ENCODE assay signal across 17 cellular contexts in the genomic region with DNA sequence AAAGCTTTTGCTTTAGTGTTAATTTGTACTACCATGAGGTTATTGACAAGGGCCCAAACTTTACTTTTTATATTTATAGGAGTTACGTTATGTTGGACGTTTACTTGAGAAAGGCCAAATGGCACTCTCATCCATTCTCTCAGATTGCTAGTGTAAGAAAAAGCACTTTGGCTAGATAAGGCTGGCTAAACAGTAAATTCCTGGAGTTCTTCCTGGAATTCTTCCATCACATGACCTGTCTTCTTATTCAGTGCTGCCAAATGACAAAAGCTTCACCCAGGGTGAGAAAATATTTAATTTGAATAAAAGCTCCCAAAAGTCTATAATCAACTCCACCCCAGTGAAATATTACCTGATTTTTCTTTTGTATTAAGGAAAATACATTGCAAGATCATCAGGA.
DNase-seq lines count a peak whose midpoint lies in the region; ATAC-seq and TF ChIP-seq lines count a peak whose summit lies in the region.
"Had no signal": no experiment of that assay in that cellular context is flagged by ENCODE, and none has a peak within 500 bp of the region (broad histone marks: within the 10 kb centered on the region; RNA-seq: fewer than 3 reads in every experiment).

No MANE protein-coding gene starts in this region.

- POLR2A ChIA-PET in SK-N-SH (lab: Yijun Ruan, JAX): no interaction called here
- POLR2A ChIA-PET in CD8-positive, alpha-beta T cell (lab: Charles Lee): interaction anchor here (0.7 kb wide), 1 partner anchor 552 kb away, joined by 3 read pairs; no protein-coding TSS in a partner anchor

- H3K4me1 ChIP-seq in SK-N-SH (ENCODE audit: control insufficient read depth in 1 of 2, insufficient read depth in 2 of 2, low read depth in 1 of 2, low read length in 1 of 2) (no peaks in the 10 kb centered on the region), smooth muscle cell (ENCODE audit: low read depth) (peaks cover 4% of the 10 kb centered on the region), GM23248 (ENCODE audit: insufficient read depth) (no peaks in the 10 kb centered on the region)
- H3K4me1 ChIP-seq in CD8-positive, alpha-beta T cell (ENCODE audit: insufficient read depth, low read length): no peaks in the 10 kb centered on the region

- 81% methylated on average over 2 of the region's 2 CpGs for WGBS in SK-N-SH (ENCODE audit: low lambda C conversion rate)
- 26% methylated on average over 2 of the region's 2 CpGs for WGBS in smooth muscle cell (ENCODE audit: low lambda C conversion rate)
- 9% methylated on average over 2 of the region's 2 CpGs for WGBS in GM23248 (ENCODE audit: low coverage in 1 of 2, low lambda C conversion rate in 2 of 2, missing lambda C conversion rate in 2 of 2), 2 experiments

- H3K4me1 Mint-ChIP-seq in CD8-positive, alpha-beta T cell (ENCODE audit: low read depth): no peaks in the 10 kb centered on the region
- H3K4me1 Mint-ChIP-seq: CD4-positive, CD25-positive, alpha-beta regulatory T cell; IgD-negative memory B cell had no signal

- DNase-seq in SK-N-SH (no peak), fibroblast of pulmonary artery (ENCODE audit: low read depth) (peak; percentile 5), left kidney (ENCODE audit: low read depth, low spot score) (peak; percentile 1), smooth muscle cell (lab: John Stamatoyannopoulos, UW; ENCODE audit: unreplicated experiment) (no peak), kidney tubule cell (ENCODE audit: low spot score) (no peak), GM23248 (no peak)
- DNase-seq in CD8-positive, alpha-beta T cell: no peak
- DNase-seq: CD4-positive, CD25-positive, alpha-beta regulatory T cell; COR-L47; DMS79; NCI-H1105; NCI-H2029 treated with DMSO at 0.1 percent for 48 hours; NCI-H345; NCI-H524; NCI-H774 had no signal

- no peaks in the 10 kb centered on the region for H3K27me3 Mint-ChIP-seq in CD8-positive, alpha-beta T cell (ENCODE audit: low read depth)
- H3K27me3 Mint-ChIP-seq: CD4-positive, CD25-positive, alpha-beta regulatory T cell; IgD-negative memory B cell had no signal

- H3K36me3 Mint-ChIP-seq in CD8-positive, alpha-beta T cell: no peaks in the 10 kb centered on the region
- H3K36me3 Mint-ChIP-seq: CD4-positive, CD25-positive, alpha-beta regulatory T cell; IgD-negative memory B cell had no signal

- no peaks in the 10 kb centered on the region for H3K9me3 Mint-ChIP-seq in CD8-positive, alpha-beta T cell
- H3K9me3 Mint-ChIP-seq: CD4-positive, CD25-positive, alpha-beta regulatory T cell had no signal

- ATAC-seq in CD8-positive, alpha-beta T cell: no peak
- ATAC-seq: Panc1 had no signal

- H3K27ac ChIP-seq in SK-N-SH (ENCODE audit: low read depth in 2 of 2, low read length in 1 of 2): no peak overlapping the region
- H3K27ac ChIP-seq in smooth muscle cell (ENCODE audit: low read depth): no peak overlapping the region
- no peak overlapping the region for H3K27ac ChIP-seq in GM23248
- no peak overlapping the region for H3K27ac ChIP-seq in CD8-positive, alpha-beta T cell (ENCODE audit: low read depth, low read length)

- intact Hi-C loops in CD8-positive, alpha-beta T cell (cut with DNase I, micrococcal nuclease): no loop called here

- H3K4me2 ChIP-seq in SK-N-SH: no peak overlapping the region
- H3K4me2 ChIP-seq in smooth muscle cell: peak overlapping the region; percentile 8
- H3K4me2 ChIP-seq in GM23248 (ENCODE audit: unreplicated experiment): no peak overlapping the region

- no peaks in the 10 kb centered on the region for H3K9me2 ChIP-seq in SK-N-SH
- no peaks in the 10 kb centered on the region for H3K9me2 ChIP-seq in GM23248 (ENCODE audit: insufficient read depth)

- H3K36me3 ChIP-seq in SK-N-SH (replicated peaks in 1 of 2; ENCODE audit: control insufficient read depth in 1 of 2, insufficient read depth in 2 of 2, low read length in 1 of 2): no peaks in the 10 kb centered on the region
- H3K36me3 ChIP-seq in smooth muscle cell (ENCODE audit: low read depth): no peaks in the 10 kb centered on the region
- H3K36me3 ChIP-seq in GM23248 (ENCODE audit: low read depth): no peaks in the 10 kb centered on the region
- H3K36me3 ChIP-seq in CD8-positive, alpha-beta T cell (ENCODE audit: insufficient read depth, low read length): no peaks in the 10 kb centered on the region

- H3K9ac ChIP-seq in SK-N-SH (no peak overlapping the region), smooth muscle cell (ENCODE audit: low read depth) (no peak overlapping the region), GM23248 (no peak overlapping the region)

- H3K79me2 ChIP-seq in SK-N-SH (ENCODE audit: insufficient read depth) (no peaks in the 10 kb centered on the region), smooth muscle cell (ENCODE audit: low read depth) (no peaks in the 10 kb centered on the region), GM23248 (ENCODE audit: insufficient read depth) (no peaks in the 10 kb centered on the region)

- no peak overlapping the region for H3K4me3 Mint-ChIP-seq in CD8-positive, alpha-beta T cell
- H3K4me3 Mint-ChIP-seq: CD4-positive, CD25-positive, alpha-beta regulatory T cell; IgD-negative memory B cell had no signal

- CTCF ChIA-PET in SK-N-SH (lab: Yijun Ruan, JAX): no interaction called here
- CTCF ChIA-PET in CD8-positive, alpha-beta T cell (lab: Charles Lee): no interaction called here

- in situ Hi-C loops in GM23248 (cut with MboI): no loop called here

- TF ChIP-seq RAD21 in SK-N-SH (IDR thresholded peaks at IDR 0.05; ENCODE audit: low read length): no peak

- H2AFZ ChIP-seq in SK-N-SH (ENCODE audit: low read depth) (0 out of 2 replicates have a peak overlapping the region, but pooled peaks have one; percentile 30), smooth muscle cell (ENCODE audit: low read depth) (peak overlapping the region; percentile 16), GM23248 (no peak overlapping the region)

- H3K4me3 ChIP-seq in SK-N-SH (ENCODE audit: low read depth in 2 of 2, low read length in 1 of 2) (no peak overlapping the region), fibroblast of pulmonary artery (replicated peaks; ENCODE audit: low read depth, low read length) (no peak overlapping the region), smooth muscle cell (no peak overlapping the region), GM23248 (no peak overlapping the region)
- H3K4me3 ChIP-seq in CD8-positive, alpha-beta T cell (ENCODE audit: low read depth, low read length): no peak overlapping the region

- H3K9me3 ChIP-seq in SK-N-SH: no peaks in the 10 kb centered on the region
- no peaks in the 10 kb centered on the region for H3K9me3 ChIP-seq in smooth muscle cell (replicated peaks; ENCODE audit: low read depth)
- no peaks in the 10 kb centered on the region for H3K9me3 ChIP-seq in GM23248 (ENCODE audit: low read depth)
- no peaks in the 10 kb centered on the region for H3K9me3 ChIP-seq in CD8-positive, alpha-beta T cell (ENCODE audit: low read length)

- H3K27me3 ChIP-seq in SK-N-SH (ENCODE audit: insufficient read depth): no peaks in the 10 kb centered on the region
- no peaks in the 10 kb centered on the region for H3K27me3 ChIP-seq in smooth muscle cell (ENCODE audit: low read depth)
- no peaks in the 10 kb centered on the region for H3K27me3 ChIP-seq in GM23248 (replicated peaks; ENCODE audit: insufficient read depth)
- H3K27me3 ChIP-seq in CD8-positive, alpha-beta T cell (ENCODE audit: insufficient read depth, low read length): no peaks in the 10 kb centered on the region

- no peak for TF ChIP-seq EP300 in SK-N-SH (IDR thresholded peaks at IDR 0.05; ENCODE audit: borderline replicate concordance in 1 of 2, low read depth in 1 of 2, low read length in 1 of 2)

- TF ChIP-seq CTCF in SK-N-SH (IDR thresholded peaks at IDR 0.05) (no peak), fibroblast of pulmonary artery (IDR thresholded peaks at IDR 0.05; ENCODE audit: low read length, missing control alignments) (no peak), smooth muscle cell (IDR thresholded peaks at IDR 0.05; ENCODE audit: borderline replicate concordance, insufficient read depth, poor library complexity, severe bottlenecking) (no peak)
- no peak for TF ChIP-seq CTCF in CD8-positive, alpha-beta T cell (IDR thresholded peaks at IDR 0.05)

- H3F3A ChIP-seq in SK-N-SH (replicated peaks; ENCODE audit: insufficient read depth) (no peaks in the 10 kb centered on the region), smooth muscle cell (ENCODE audit: low read depth) (no peaks in the 10 kb centered on the region), GM23248 (ENCODE audit: insufficient read depth) (no peaks in the 10 kb centered on the region)

- H3K27ac Mint-ChIP-seq in CD8-positive, alpha-beta T cell: no peak overlapping the region
- H3K27ac Mint-ChIP-seq: CD4-positive, CD25-positive, alpha-beta regulatory T cell; IgD-negative memory B cell had no signal

- H4K20me1 ChIP-seq in SK-N-SH (ENCODE audit: insufficient read depth) (no peaks in the 10 kb centered on the region), smooth muscle cell (ENCODE audit: low read depth) (no peaks in the 10 kb centered on the region), GM23248 (ENCODE audit: insufficient read depth) (no peaks in the 10 kb centered on the region)

TF ChIP-seq in SK-N-SH, 30 proteins besides CTCF, POLR2A, EP300 and RAD21:
- TF ChIP-seq REST (IDR thresholded peaks at IDR 0.05; ENCODE audit: low read depth, low read length) (no peak), SIN3A (IDR thresholded peaks at IDR 0.05; ENCODE audit: borderline replicate concordance, low read depth, low read length) (no peak), RXRA (IDR thresholded peaks at IDR 0.05; ENCODE audit: borderline replicate concordance, low read depth) (no peak), NRF1 (IDR thresholded peaks at IDR 0.05; ENCODE audit: low read depth, low read length) (no peak)

Comparison
In these comparisons a context has a peak if more than half of its experiments do, and no peak if none do; other contexts are left out.
1. DNase-seq: peak in fibroblast of pulmonary artery (single experiment) and left kidney (single experiment); none in SK-N-SH (single experiment), smooth muscle cell (single experiment), kidney tubule cell (single experiment), GM23248 (single experiment) and CD8-positive, alpha-beta T cell (0 of 7).